In genomic region chr22:24827305-24827704, GRCh38 we compare ENCODE assay signal across 20 cellular contexts. TPM values are rescaled to one million over a fixed set of nuclear protein-coding genes. Genes with fewer than 3 reads are reported as not detected.
DNase-seq lines count a peak whose midpoint lies in the region; ATAC-seq, FAIRE-seq and TF ChIP-seq lines count a peak whose summit lies in the region.
"Had no signal": no experiment of that assay in that cellular context is flagged by ENCODE, and none has a peak within 500 bp of the region (broad histone marks: within the 10 kb centered on the region; RNA-seq: fewer than 3 reads in every experiment).

No MANE protein-coding gene starts in this region.

- DNase-seq in NCI-H2081 (lab: John Stamatoyannopoulos, UW): peak; percentile 64 to 85
- DNase-seq in NCI-H2081 treated with DMSO at 0.1 percent for 48 hours (lab: John Stamatoyannopoulos, UW): no peak
- DNase-seq in NCI-H345 treated with DMSO at 0.1 percent for 48 hours (lab: John Stamatoyannopoulos, UW; ENCODE audit: unreplicated experiment): peak; percentile 80
- DNase-seq in type B pancreatic cell (ENCODE audit: extremely low spot score, unreplicated experiment): no peak
- no peak for DNase-seq in prostate gland (ENCODE audit: low spot score)
- DNase-seq in GM19239 (ENCODE audit: insufficient read length, low spot score): no peak
- DNase-seq: activated CD4-positive, alpha-beta T cell treated with anti-CD3 and anti-CD28 coated beads for 36 hours; activated naive CD4-positive, alpha-beta T cell treated with Interleukin-2 at 50 U/mL for 16 hours; NCI-H2227 treated with DMSO at 0.1 percent for 48 hours; uterus had no signal

- H3K27me3 ChIP-seq in endocrine pancreas (ENCODE audit: control insufficient read depth, insufficient read depth, low read length): no peaks in the 10 kb centered on the region
- no peaks in the 10 kb centered on the region for H3K27me3 ChIP-seq in prostate gland (replicated peaks; ENCODE audit: insufficient read depth)
- H3K27me3 ChIP-seq: ascending aorta, uterus had no signal

- H3K4me1 Mint-ChIP-seq in type B pancreatic cell (ENCODE audit: unreplicated experiment): peaks cover 22% of the 10 kb centered on the region
- H3K4me1 Mint-ChIP-seq: activated CD4-positive, alpha-beta T cell treated with anti-CD3 and anti-CD28 coated beads for 36 hours; nephron had no signal

- H3K36me3 ChIP-seq in endocrine pancreas (ENCODE audit: control insufficient read depth, insufficient read depth, low read length) (no peaks in the 10 kb centered on the region), prostate gland (no peaks in the 10 kb centered on the region)
- H3K36me3 ChIP-seq: ascending aorta, uterus had no signal

- no peaks in the 10 kb centered on the region for H3K36me3 Mint-ChIP-seq in type B pancreatic cell

- no peaks in the 10 kb centered on the region for H3K4me1 ChIP-seq in endocrine pancreas (ENCODE audit: control insufficient read depth, insufficient read depth, low read length)
- no peaks in the 10 kb centered on the region for H3K4me1 ChIP-seq in prostate gland (replicated peaks)
- H3K4me1 ChIP-seq: ascending aorta, uterus had no signal

- H3K9ac ChIP-seq in endocrine pancreas (ENCODE audit: control insufficient read depth, insufficient read depth, low read length): peak overlapping the region; percentile 38

- H3K27ac ChIP-seq in prostate gland: no peak overlapping the region
- H3K27ac ChIP-seq: ascending aorta, coronary artery, epithelial cell of prostate, uterus had no signal

- no peak for FAIRE-seq in GM19239 (lab: Jason Lieb, UNC)
- FAIRE-seq: H54 had no signal

- H3K4me3 ChIP-seq in endocrine pancreas (ENCODE audit: control insufficient read depth, insufficient read depth, low read length) (no peak overlapping the region), prostate gland (no peak overlapping the region)
- H3K4me3 ChIP-seq: ascending aorta, coronary artery, uterus had no signal

- ATAC-seq in HG02938 (IDR thresholded peaks at IDR 0.05; ENCODE audit: unreplicated experiment): no peak
- ATAC-seq: activated CD4-positive, alpha-beta T cell treated with anti-CD3 and anti-CD28 coated beads for 36 hours had no signal

- TF ChIP-seq POLR2A in prostate gland (IDR thresholded peaks at IDR 0.05): no peak

- intact Hi-C loops in prostate gland (cut with DNase I): no loop called here

- WGBS in prostate gland: 65% methylated on average over 9 of the region's 9 CpGs

- peak overlapping the region; percentile 95 for H3K27ac Mint-ChIP-seq in type B pancreatic cell
- H3K27ac Mint-ChIP-seq: activated CD4-positive, alpha-beta T cell treated with anti-CD3 and anti-CD28 coated beads for 36 hours; nephron; stimulated activated naive CD8-positive, alpha-beta T cell treated with anti-CD3 and anti-CD28 coated beads, Interleukin-15, Interleukin-2, amounts not matched to agents 100 ng/mL and 50 ng/mL, for 24 hours had no signal

- H3K9me3 ChIP-seq in endocrine pancreas (ENCODE audit: control insufficient read depth, low read length): no peaks in the 10 kb centered on the region
- H3K9me3 ChIP-seq in prostate gland: no peaks in the 10 kb centered on the region
- H3K9me3 ChIP-seq: ascending aorta, uterus had no signal

- no peak overlapping the region for H3K4me3 Mint-ChIP-seq in type B pancreatic cell
- H3K4me3 Mint-ChIP-seq: activated CD4-positive, alpha-beta T cell treated with anti-CD3 and anti-CD28 coated beads for 36 hours; nephron; stimulated activated naive CD8-positive, alpha-beta T cell treated with anti-CD3 and anti-CD28 coated beads, Interleukin-15, Interleukin-2, amounts not matched to agents 100 ng/mL and 50 ng/mL, for 24 hours had no signal

- peaks cover 9% of the 10 kb centered on the region for H3K27me3 Mint-ChIP-seq in type B pancreatic cell
- H3K27me3 Mint-ChIP-seq: activated CD4-positive, alpha-beta T cell treated with anti-CD3 and anti-CD28 coated beads for 36 hours; stimulated activated naive CD8-positive, alpha-beta T cell treated with anti-CD3 and anti-CD28 coated beads, Interleukin-15, Interleukin-2, amounts not matched to agents 100 ng/mL and 50 ng/mL, for 24 hours had no signal

- TF ChIP-seq CTCF in type B pancreatic cell (conservative IDR thresholded peaks at IDR 0.05) (no peak), prostate gland (IDR thresholded peaks at IDR 0.05) (no peak)

- H3K9me3 Mint-ChIP-seq in type B pancreatic cell: no peaks in the 10 kb centered on the region
- H3K9me3 Mint-ChIP-seq: nephron; stimulated activated naive CD8-positive, alpha-beta T cell treated with anti-CD3 and anti-CD28 coated beads, Interleukin-15, Interleukin-2, amounts not matched to agents 100 ng/mL and 50 ng/mL, for 24 hours had no signal

RNA-seq across cellular contexts. Expression of gene SGSM1, which starts 21.3 kb away (rescaled TPM):
- 3.7 and 5.1 TPM in 2 replicates for total RNA-seq in type B pancreatic cell (ENCODE audit: low replicate concordance)
- total RNA-seq in prostate gland: 1 to 10 TPM; 4.1 to 7.7 TPM

RNA-seq across cellular contexts. Expression of gene PIWIL3, which starts 52.8 kb away (rescaled TPM):
- total RNA-seq in type B pancreatic cell (ENCODE audit: low replicate concordance) (not detected in 2 replicates), prostate gland (under 1 TPM in 1 of 2 donors, not detected in 1; 0.40 TPM)
- total RNA-seq: activated CD4-positive, alpha-beta T cell treated with anti-CD3 and anti-CD28 coated beads for 36 hours; ascending aorta; lung microvascular endothelial cell; pulmonary artery endothelial cell; uterus had no signal

Comparison
In these comparisons a context has a peak if more than half of its experiments do, and no peak if none do; other contexts are left out.
1. DNase-seq: peak in NCI-H2081 (2 of 2) and NCI-H345 treated with DMSO at 0.1 percent for 48 hours (single experiment); none in NCI-H2081 treated with DMSO at 0.1 percent for 48 hours (single experiment), type B pancreatic cell (single experiment), prostate gland (single experiment) and GM19239 (single experiment).